ENCODE assay signal across 6 cellular contexts in the genomic region with DNA sequence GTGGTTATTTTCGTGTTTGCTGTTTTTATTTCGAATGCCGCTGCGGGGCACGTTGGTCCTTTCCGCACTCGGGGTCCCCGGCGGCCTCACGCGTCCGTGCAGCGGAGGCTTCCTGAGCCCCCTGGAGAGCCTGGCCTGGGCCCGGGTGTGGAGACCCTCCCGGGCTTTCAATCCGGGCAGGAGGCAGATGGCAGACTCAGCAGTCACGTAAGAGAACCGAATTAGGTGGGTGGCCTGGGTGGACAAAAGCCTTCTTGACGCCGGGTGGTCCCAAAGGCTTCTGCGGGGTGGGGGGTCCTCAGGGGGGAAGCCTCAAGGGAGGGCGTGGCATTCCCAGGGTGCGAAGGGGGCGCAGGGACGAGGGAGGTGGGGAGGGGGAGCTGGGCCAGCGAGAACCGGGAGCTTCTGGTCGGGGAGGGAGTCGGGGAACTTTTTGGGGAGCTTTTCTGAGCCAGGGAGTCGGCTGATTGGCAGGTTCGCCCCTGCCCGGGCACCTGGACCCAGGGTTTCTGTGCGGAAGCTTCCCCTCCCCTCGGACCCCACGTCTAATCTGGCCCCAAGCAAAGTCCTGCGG. TPM values are rescaled to one million over a fixed set of nuclear protein-coding genes. Genes with fewer than 3 reads are reported as not detected.
DNase-seq lines count a peak whose midpoint lies in the region; ATAC-seq and TF ChIP-seq lines count a peak whose summit lies in the region.

No MANE protein-coding gene starts in this region.

- DNase-seq in WTC11 (ENCODE audit: low spot score), result no peak
- peak in 1 of 2 donors; percentile 86 for DNase-seq in lower leg skin (ENCODE audit: low spot score in 2 of 2)
- DNase-seq in activated gamma-delta T cell (lab: John Stamatoyannopoulos, UW), result no peak
- no peak for DNase-seq in midbrain (lab: John Stamatoyannopoulos, UW)
- no peak for DNase-seq in foreskin melanocyte

- TF ChIP-seq CTCF in C4-2B (conservative IDR thresholded peaks at IDR 0.05), result no peak
- no peak for TF ChIP-seq CTCF in WTC11 (IDR thresholded peaks at IDR 0.05)
- TF ChIP-seq CTCF in lower leg skin (IDR thresholded peaks at IDR 0.05), result no peak

- peak overlapping the region; percentile 35 for H3K4me3 ChIP-seq in lower leg skin (ENCODE audit: low read depth, poor library complexity, severe bottlenecking)

- peaks cover 14% of the 10 kb centered on the region for H3K4me1 Mint-ChIP-seq in WTC11

- no peaks in the 10 kb centered on the region for H3K9me3 Mint-ChIP-seq in WTC11

- intact Hi-C loops in lower leg skin (cut with DNase I; ENCODE audit: low total_unique reads), result no loop called here

- TF ChIP-seq POLR2A in lower leg skin (IDR thresholded peaks at IDR 0.05), result no peak

- no peaks in the 10 kb centered on the region for H3K36me3 Mint-ChIP-seq in WTC11

- CTCF ChIA-PET in WTC11 (lab: Charles Lee), result interaction anchor here (0.6 to 4.1 kb wide), 18 partner anchors 9 to 338 kb away, joined by 3 to 47 read pairs (median 8); partner anchors contain the start of genes AGRN, ISG15, PERM1 and PLEKHN1

- ATAC-seq in WTC11, result no peak

- peak overlapping the region; percentile 70 for H3K4me3 Mint-ChIP-seq in WTC11

- 0 to 1% methylated on average over 22 to 36 of the region's 36 CpGs for WGBS in lower leg skin, 2 donors

- H3K27ac ChIP-seq in C4-2B, result peak overlapping the region; percentile 95

- no peak overlapping the region for H3K27ac Mint-ChIP-seq in WTC11

- POLR2A ChIA-PET in WTC11 (lab: Charles Lee), result interaction anchor here (1.4 to 2.9 kb wide), 2 partner anchors 13 to 18 kb away, joined by 8 to 11 read pairs; partner anchors contain the start of genes AGRN and ISG15

- H3K27me3 Mint-ChIP-seq in WTC11 (ENCODE audit: low read depth), result peaks cover 71% of the 10 kb centered on the region

TF ChIP-seq in WTC11, 78 proteins besides CTCF, POLR2A, EP300 and RAD21:
- no peak for TF ChIP-seq ZNF425 (CRISPR knock-in tag; conservative IDR thresholded peaks at IDR 0.05)
- TF ChIP-seq, protein P1, sequence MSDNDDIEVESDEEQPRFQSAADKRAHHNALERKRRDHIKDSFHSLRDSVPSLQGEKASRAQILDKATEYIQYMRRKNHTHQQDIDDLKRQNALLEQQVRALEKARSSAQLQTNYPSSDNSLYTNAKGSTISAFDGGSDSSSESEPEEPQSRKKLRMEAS (CRISPR knock-in tag; IDR thresholded peaks at IDR 0.05), result 0 out of 2 replicates have a peak, but pooled peaks have one; percentile 57
- no peak for TF ChIP-seq ELF4 (CRISPR knock-in tag; IDR thresholded peaks at IDR 0.05; ENCODE audit: low read depth)

RNA-seq across cellular contexts. Expression of gene HES4, which starts 1.2 kb away (rescaled TPM):
- total RNA-seq in WTC11 (2021) (4.5 to 10.7 TPM (median 8.3 TPM) in 3 replicates), lower leg skin (10 to 100 TPM; 30.4 to 70.4 (median 40.9) TPM)

RNA-seq across cellular contexts. Expression of gene ISG15, which starts 12.2 kb away (rescaled TPM):
- total RNA-seq in WTC11 (2021) (29.5 to 38.3 TPM (median 36.1 TPM) in 3 replicates), lower leg skin (10 to 100 TPM in 1 of 4 donors, 1 to 10 TPM in 3; 3.6 to 12.9 (median 6.0) TPM)

RNA-seq across cellular contexts. Expression of gene AGRN, which starts 18.8 kb away (rescaled TPM):
- 184 to 198 TPM (median 186 TPM) in 3 replicates for total RNA-seq in WTC11 (2021)
- 10 to 100 TPM; 36.9 to 55.8 (median 54.6) TPM for total RNA-seq in lower leg skin

RNA-seq across cellular contexts. Expression of gene PERM1, which starts 19.3 kb away (rescaled TPM):
- not detected in 3 replicates for total RNA-seq in WTC11 (2021)
- total RNA-seq in lower leg skin, result under 1 TPM in 3 of 4 donors, not detected in 1; 0.17 to 0.46 (median 0.29) TPM

RNA-seq across cellular contexts. Expression of gene PLEKHN1, which starts 34.9 kb away (rescaled TPM):
- total RNA-seq in WTC11 (2021), result 2.9 to 3.4 TPM (median 3.0 TPM) in 3 replicates
- total RNA-seq in lower leg skin, result 100 to 1,000 TPM in 1 of 4 donors, 10 to 100 TPM in 3; 38.7 to 109 (median 45.3) TPM
